ENCODE assay signal across 27 cellular contexts in genomic region chr15:58604455-58604923, GRCh38.
DNase-seq lines count a peak whose midpoint lies in the region; ATAC-seq and TF ChIP-seq lines count a peak whose summit lies in the region.
"Had no signal": no experiment of that assay in that cellular context is flagged by ENCODE, and none has a peak within 500 bp of the region (broad histone marks: within the 10 kb centered on the region; RNA-seq: fewer than 3 reads in every experiment).

No MANE protein-coding gene starts in this region.

- BruUV-seq in Calu3 (replicated peaks; lab: Mats Ljungman, UMichigan) (no TSS peak), PC-9 (replicated peaks; lab: Mats Ljungman, UMichigan) (no TSS peak)

- peaks cover 69% of the 10 kb centered on the region for H3K4me1 Mint-ChIP-seq in Calu3 (ENCODE audit: low read depth, unreplicated experiment)

- H3K27ac Mint-ChIP-seq in Calu3 (ENCODE audit: unreplicated experiment): peak overlapping the region; percentile 90
- H3K27ac Mint-ChIP-seq: activated CD8-positive, alpha-beta memory T cell treated with anti-CD3 and anti-CD28 coated beads, Interleukin-2, amount 10 ng/mL, durations not matched to agents 7 days and 5 days; activated naive CD8-positive, alpha-beta T cell; activated T-helper 2 cell treated with anti-CD3 and anti-CD28 coated beads, Interferon-gamma antibody, Interleukin-2, Interleukin-4, amounts not matched to agents 10 μg/mL and 5 μg/mL and 100 μg/mL, durations not matched to agents 14 hours and 24 hours and 36 hours; CD4-positive, CD25-positive, alpha-beta regulatory T cell; GM23338; WTC11 had no signal

- WGBS in stomach, 5 donors: 51 to 77% (median 63%) methylated on average over 4 of the region's 4 CpGs

- intact Hi-C loops in Calu3 (cut with micrococcal nuclease; ENCODE audit: unreplicated experiment) (loop anchor here (2.0 kb wide), 1 partner anchor 274 kb away; no protein-coding TSS in a partner anchor), PC-9 (cut with micrococcal nuclease; ENCODE audit: unreplicated experiment) (no loop called here), stomach (cut with DNase I; ENCODE audit: low total_unique reads) (no loop called here)

- H3K4me3 Mint-ChIP-seq in Calu3 (ENCODE audit: low read depth, unreplicated experiment): peak overlapping the region; percentile 51
- H3K4me3 Mint-ChIP-seq: activated CD8-positive, alpha-beta memory T cell treated with anti-CD3 and anti-CD28 coated beads, Interleukin-2, amount 10 ng/mL, durations not matched to agents 7 days and 5 days; activated naive CD8-positive, alpha-beta T cell; CD4-positive, CD25-positive, alpha-beta regulatory T cell; central memory CD8-positive, alpha-beta T cell; GM23338; naive thymus-derived CD4-positive, alpha-beta T cell; WTC11 had no signal

- H3K4me1 ChIP-seq in PC-9 (replicated peaks; ENCODE audit: insufficient read depth) (peaks cover 45% of the 10 kb centered on the region), stomach (peaks cover 0 to 10% (median 10%) of the 10 kb centered on the region in 4 donors)
- H3K4me1 ChIP-seq: ascending aorta, uterus had no signal

- H2AFZ ChIP-seq in PC-9: no peak overlapping the region
- H2AFZ ChIP-seq: GM23338 had no signal

- no peaks in the 10 kb centered on the region for H3K9me2 ChIP-seq in PC-9 (ENCODE audit: insufficient read depth)
- H3K9me2 ChIP-seq: SK-N-SH had no signal

- peaks cover 25% of the 10 kb centered on the region for H3K36me3 ChIP-seq in PC-9 (ENCODE audit: low read depth)
- peaks cover 0 to 28% (median 16%) of the 10 kb centered on the region in 4 donors for H3K36me3 ChIP-seq in stomach
- H3K36me3 ChIP-seq: uterus had no signal

- no peaks in the 10 kb centered on the region for H3K9me3 Mint-ChIP-seq in Calu3 (ENCODE audit: low read depth, unreplicated experiment)
- H3K9me3 Mint-ChIP-seq: activated T-helper 2 cell treated with anti-CD3 and anti-CD28 coated beads, Interferon-gamma antibody, Interleukin-2, Interleukin-4, amounts not matched to agents 10 μg/mL and 5 μg/mL and 100 μg/mL, durations not matched to agents 14 hours and 24 hours and 36 hours; CD4-positive, CD25-positive, alpha-beta regulatory T cell; central memory CD8-positive, alpha-beta T cell; GM23338; WTC11 had no signal

- in situ Hi-C loops in GM13976 (cut with MboI; ENCODE audit: low sequenced_read_pairs, unreplicated experiment): no loop called here
- in situ Hi-C loops in GM13977 (cut with MboI; ENCODE audit: low pct_unique_long_range_greater_than_20kb, low sequenced_read_pairs, unreplicated experiment): no loop called here

- H3F3A ChIP-seq in PC-9 (ENCODE audit: insufficient read depth, low read depth): peaks cover 29% of the 10 kb centered on the region

- H3K27me3 ChIP-seq in PC-9 (ENCODE audit: insufficient read depth, low read depth) (no peaks in the 10 kb centered on the region), stomach (no peaks in the 10 kb centered on the region)
- H3K27me3 ChIP-seq: ascending aorta, dorsolateral prefrontal cortex, uterus had no signal

- peak overlapping the region; percentile 79 for H3K27ac ChIP-seq in PC-9
- peak overlapping the region; percentile 22 to 75 (median 64) for H3K27ac ChIP-seq in stomach
- H3K27ac ChIP-seq: ascending aorta, dorsolateral prefrontal cortex, uterus had no signal

- no peak for TF ChIP-seq EP300 in stomach (IDR thresholded peaks at IDR 0.05)

- CTCF ChIA-PET in Calu3 (lab: Charles Lee): interaction anchor here (0.6 to 1.5 kb wide), 13 partner anchors 14 to 351 kb away, joined by 3 to 8 read pairs (median 3); no protein-coding TSS in a partner anchor
- CTCF ChIA-PET in PC-9 (lab: Charles Lee): no interaction called here

- H3K36me3 Mint-ChIP-seq in Calu3 (ENCODE audit: insufficient read depth, unreplicated experiment): peaks cover 23% of the 10 kb centered on the region

- no peaks in the 10 kb centered on the region for H4K20me1 ChIP-seq in PC-9 (ENCODE audit: insufficient read depth)

- TF ChIP-seq POLR2A in stomach (IDR thresholded peaks at IDR 0.05): no peak

- peak; percentile 64 for ATAC-seq in left lobe of liver
- ATAC-seq: activated CD8-positive, alpha-beta memory T cell treated with anti-CD3 and anti-CD28 coated beads, Interleukin-2, amount 10 ng/mL, durations not matched to agents 7 days and 5 days; GM23338; naive thymus-derived CD4-positive, alpha-beta T cell; WTC11 had no signal

- peak overlapping the region; percentile 41 for H3K4me2 ChIP-seq in PC-9
- H3K4me2 ChIP-seq: GM23338, SK-N-SH, smooth muscle cell had no signal

- H3K79me2 ChIP-seq in PC-9 (ENCODE audit: low read depth): 0 out of 2 replicates have a peak, but pooled peaks cover 17% of the 10 kb centered on the region

- POLR2A ChIA-PET in PC-9 (lab: Charles Lee; ENCODE audit: unreplicated experiment): interaction anchor here (0.6 to 0.7 kb wide), 2 partner anchors 136 to 375 kb away, joined by 4 to 8 read pairs; no protein-coding TSS in a partner anchor

- no peaks in the 10 kb centered on the region for H3K27me3 Mint-ChIP-seq in Calu3 (ENCODE audit: unreplicated experiment)
- H3K27me3 Mint-ChIP-seq: activated CD8-positive, alpha-beta memory T cell treated with anti-CD3 and anti-CD28 coated beads, Interleukin-2, amount 10 ng/mL, durations not matched to agents 7 days and 5 days; activated naive CD8-positive, alpha-beta T cell; CD4-positive, CD25-positive, alpha-beta regulatory T cell; central memory CD8-positive, alpha-beta T cell; naive thymus-derived CD4-positive, alpha-beta T cell had no signal

- H3K9me3 ChIP-seq in PC-9 (ENCODE audit: insufficient read depth, low read depth): no peaks in the 10 kb centered on the region; the same call in 1 of the 2 replicates
- no peaks in the 10 kb centered on the region for H3K9me3 ChIP-seq in stomach
- H3K9me3 ChIP-seq: ascending aorta, SK-N-SH, uterus had no signal

- TF ChIP-seq CTCF in Calu3 (IDR thresholded peaks at IDR 0.05; ENCODE audit: unreplicated experiment) (no peak), PC-9 (conservative IDR thresholded peaks at IDR 0.05) (no peak), stomach (IDR thresholded peaks at IDR 0.05) (no peak), GM13976 (IDR thresholded peaks at IDR 0.05; ENCODE audit: borderline replicate concordance, control extremely low read depth, extremely low read depth, insufficient read depth, missing control alignments) (no peak), GM13977 (IDR thresholded peaks at IDR 0.05; ENCODE audit: extremely low read depth, insufficient read depth, missing control alignments) (no peak)

- H3K4me3 ChIP-seq in PC-9 (no peak overlapping the region), stomach (no peak overlapping the region)
- H3K4me3 ChIP-seq: ascending aorta, dorsolateral prefrontal cortex, GM23338, smooth muscle cell, uterus had no signal

- DNase-seq in Calu3 (peak; percentile 72), PC-9 (peak; percentile 26 to 95), left lobe of liver (ENCODE audit: low spot score) (no peak), stomach (no peak), ecto neural progenitor cell (ENCODE audit: low spot score) (no peak), GM13976 (ENCODE audit: low spot score) (no peak), GM13977 (ENCODE audit: low spot score) (no peak)
- DNase-seq: activated CD4-positive, alpha-beta T cell treated with anti-CD3 and anti-CD28 coated beads, Interleukin-2, amount 50 U/mL, for 1 hour; activated CD8-positive, alpha-beta memory T cell treated with anti-CD3 and anti-CD28 coated beads, Interleukin-2, amount 10 ng/mL, durations not matched to agents 7 days and 5 days; CD4-positive, CD25-positive, alpha-beta regulatory T cell; dorsolateral prefrontal cortex; head of caudate nucleus; naive thymus-derived CD4-positive, alpha-beta T cell; NCI-H1694 treated with DMSO at 0.1 percent for 48 hours; NCI-H2171; NCI-H524 treated with DMSO at 0.1 percent for 48 hours; nucleus accumbens; SK-N-SH; stimulated activated CD4-positive, alpha-beta T cell treated with anti-CD3 and anti-CD28 coated beads, Interleukin-2, amount 100 ng/mL, for 24 hours; uterus had no signal

Comparison
In these comparisons a context has a peak if more than half of its experiments do, and no peak if none do; other contexts are left out.
1. DNase-seq: peak in Calu3 (single experiment) and PC-9 (2 of 2); none in left lobe of liver (single experiment), stomach (single experiment), ecto neural progenitor cell (single experiment), GM13976 (single experiment) and GM13977 (single experiment).